Comparison of ENCODE assay signal across 8 cellular contexts in genomic region chr11:45102810-45103621, GRCh38. TPM values are rescaled to one million over a fixed set of nuclear protein-coding genes. Genes with fewer than 3 reads are reported as not detected.
A peak's percentile ranks its signal among the peaks of the same experiment; 100 is the strongest.
DNase-seq lines count a peak whose midpoint lies in the region; ATAC-seq, FAIRE-seq and TF ChIP-seq lines count a peak whose summit lies in the region.

No MANE protein-coding gene starts in this region.

- POLR2A ChIA-PET in CD4-positive, alpha-beta T cell (lab: Charles Lee): interaction anchor here (0.9 to 2.1 kb wide), 5 partner anchors 23 to 166 kb away, joined by 3 to 13 read pairs (median 3); no protein-coding TSS in a partner anchor

- H3K27ac ChIP-seq in CD4-positive, alpha-beta T cell (ENCODE audit: low read depth, low read length): no peak overlapping the region
- no peak overlapping the region for H3K27ac ChIP-seq in foreskin keratinocyte

- no peak overlapping the region for H3K4me3 Mint-ChIP-seq in CD4-positive, alpha-beta T cell
- peak overlapping the region; percentile 38 for H3K4me3 Mint-ChIP-seq in activated T-helper 2 cell treated with anti-CD3 and anti-CD28 coated beads, Interferon-gamma antibody, Interleukin-2, Interleukin-4, amounts not matched to agents 10 μg/mL and 5 μg/mL and 100 μg/mL, durations not matched to agents 14 hours and 24 hours and 36 hours (ENCODE audit: low read depth)
- no peak overlapping the region for H3K4me3 Mint-ChIP-seq in progenitor cell of endocrine pancreas (ENCODE audit: low read depth)

- H3K9me3 ChIP-seq in CD4-positive, alpha-beta T cell (ENCODE audit: control insufficient read depth, low read length): no peaks in the 10 kb centered on the region

- intact Hi-C loops in CD4-positive, alpha-beta T cell (cut with DNase I, micrococcal nuclease): loop anchor here (1.0 to 10.0 kb wide), 4 partner anchors 167 to 458 kb away; partner anchors contain the start of gene TSPAN18 (in 1 of the 2)
- intact Hi-C loops in activated T-helper 2 cell treated with anti-CD3 and anti-CD28 coated beads, Interferon-gamma antibody, Interleukin-2, Interleukin-4, amounts not matched to agents 10 μg/mL and 5 μg/mL and 100 μg/mL, durations not matched to agents 14 hours and 24 hours and 36 hours (cut with micrococcal nuclease): no loop called here

- no peaks in the 10 kb centered on the region for H3K4me1 ChIP-seq in foreskin keratinocyte

- peak; percentile 98 for TF ChIP-seq CTCF in CD4-positive, alpha-beta T cell (IDR thresholded peaks at IDR 0.05)
- peak; percentile 97 for TF ChIP-seq CTCF in foreskin keratinocyte (conservative IDR thresholded peaks at IDR 0.05)
- peak; percentile 93 for TF ChIP-seq CTCF in progenitor cell of endocrine pancreas (IDR thresholded peaks at IDR 0.05; ENCODE audit: unreplicated experiment)

- peak; percentile 97 for FAIRE-seq in GM19239 (lab: Jason Lieb, UNC)

- peak; percentile 25 to 62 (median 48) for DNase-seq in CD4-positive, alpha-beta T cell
- DNase-seq in GM19239 (ENCODE audit: insufficient read length, low spot score) (peak; percentile 45), HT-29 (ENCODE audit: low spot score) (peak; percentile 78), RPMI8226 (peak; percentile 47), foreskin keratinocyte (peak; percentile 78 to 88), progenitor cell of endocrine pancreas (ENCODE audit: low spot score, unreplicated experiment) (peak; percentile 37)
- peak; percentile 40 for DNase-seq in activated T-helper 2 cell treated with anti-CD3 and anti-CD28 coated beads, Interferon-gamma antibody, Interleukin-2, Interleukin-4, amounts not matched to agents 10 μg/mL and 5 μg/mL and 100 μg/mL, durations not matched to agents 14 hours and 24 hours and 36 hours (ENCODE audit: low spot score)

- no peak overlapping the region for H3K27ac Mint-ChIP-seq in CD4-positive, alpha-beta T cell
- no peak overlapping the region for H3K27ac Mint-ChIP-seq in activated T-helper 2 cell treated with anti-CD3 and anti-CD28 coated beads, Interferon-gamma antibody, Interleukin-2, Interleukin-4, amounts not matched to agents 10 μg/mL and 5 μg/mL and 100 μg/mL, durations not matched to agents 14 hours and 24 hours and 36 hours
- no peak overlapping the region for H3K27ac Mint-ChIP-seq in progenitor cell of endocrine pancreas

- peaks cover 5% of the 10 kb centered on the region for H3K27me3 Mint-ChIP-seq in CD4-positive, alpha-beta T cell
- peaks cover 9% of the 10 kb centered on the region for H3K27me3 Mint-ChIP-seq in activated T-helper 2 cell treated with anti-CD3 and anti-CD28 coated beads, Interferon-gamma antibody, Interleukin-2, Interleukin-4, amounts not matched to agents 10 μg/mL and 5 μg/mL and 100 μg/mL, durations not matched to agents 14 hours and 24 hours and 36 hours (ENCODE audit: low read depth)
- H3K27me3 Mint-ChIP-seq in progenitor cell of endocrine pancreas: peaks cover 40% of the 10 kb centered on the region

- H3K27me3 ChIP-seq in CD4-positive, alpha-beta T cell (ENCODE audit: control insufficient read depth, insufficient read depth, low read length): no peaks in the 10 kb centered on the region
- H3K27me3 ChIP-seq in foreskin keratinocyte: no peaks in the 10 kb centered on the region

- ATAC-seq in CD4-positive, alpha-beta T cell (ENCODE audit: poor library complexity): peak; percentile 80
- peak; percentile 85 for ATAC-seq in foreskin keratinocyte
- ATAC-seq in HG02571 (IDR thresholded peaks at IDR 0.05; ENCODE audit: unreplicated experiment): no peak

- H3K36me3 Mint-ChIP-seq in CD4-positive, alpha-beta T cell (ENCODE audit: low read depth): no peaks in the 10 kb centered on the region
- H3K36me3 Mint-ChIP-seq in activated T-helper 2 cell treated with anti-CD3 and anti-CD28 coated beads, Interferon-gamma antibody, Interleukin-2, Interleukin-4, amounts not matched to agents 10 μg/mL and 5 μg/mL and 100 μg/mL, durations not matched to agents 14 hours and 24 hours and 36 hours (ENCODE audit: low read depth): no peaks in the 10 kb centered on the region
- no peaks in the 10 kb centered on the region for H3K36me3 Mint-ChIP-seq in progenitor cell of endocrine pancreas (ENCODE audit: insufficient read depth)

- peaks cover 21% of the 10 kb centered on the region for H3K4me1 Mint-ChIP-seq in CD4-positive, alpha-beta T cell (ENCODE audit: low read depth)
- H3K4me1 Mint-ChIP-seq in activated T-helper 2 cell treated with anti-CD3 and anti-CD28 coated beads, Interferon-gamma antibody, Interleukin-2, Interleukin-4, amounts not matched to agents 10 μg/mL and 5 μg/mL and 100 μg/mL, durations not matched to agents 14 hours and 24 hours and 36 hours (ENCODE audit: low read depth): peaks cover 9% of the 10 kb centered on the region
- no peaks in the 10 kb centered on the region for H3K4me1 Mint-ChIP-seq in progenitor cell of endocrine pancreas (ENCODE audit: low read depth)

- CTCF ChIA-PET in CD4-positive, alpha-beta T cell (lab: Charles Lee): interaction anchor here (0.5 to 7.0 kb wide), 9 partner anchors 9 to 176 kb away, joined by 3 to 103 read pairs (median 3); no protein-coding TSS in a partner anchor

- no peaks in the 10 kb centered on the region for H3K9me3 Mint-ChIP-seq in CD4-positive, alpha-beta T cell
- H3K9me3 Mint-ChIP-seq in activated T-helper 2 cell treated with anti-CD3 and anti-CD28 coated beads, Interferon-gamma antibody, Interleukin-2, Interleukin-4, amounts not matched to agents 10 μg/mL and 5 μg/mL and 100 μg/mL, durations not matched to agents 14 hours and 24 hours and 36 hours: no peaks in the 10 kb centered on the region
- no peaks in the 10 kb centered on the region for H3K9me3 Mint-ChIP-seq in progenitor cell of endocrine pancreas (ENCODE audit: low read depth)

RNA-seq across cellular contexts. Expression of gene PRDM11, which starts 43.4 kb away (rescaled TPM):
- total RNA-seq in CD4-positive, alpha-beta T cell: 1 to 10 TPM; 2.5 to 3.4 TPM
- 2.0 and 3.7 TPM in 2 replicates for total RNA-seq in HT-29 (2014; rRNA removed; shearing (Covaris generic))
- 1.9 and 2.6 TPM in 2 replicates for total RNA-seq in activated T-helper 2 cell treated with anti-CD3 and anti-CD28 coated beads, Interferon-gamma antibody, Interleukin-2, Interleukin-4, amounts not matched to agents 10 μg/mL and 5 μg/mL and 100 μg/mL, durations not matched to agents 14 hours and 24 hours and 36 hours
- total RNA-seq in foreskin keratinocyte (5.7 and 6.2 TPM in 2 replicates), progenitor cell of endocrine pancreas (23.7 and 27.1 TPM in 2 replicates)
- polyA plus RNA-seq in foreskin keratinocyte: 2.6 and 3.3 TPM in 2 replicates
